8 cellular contexts compared by ENCODE assay signal in the genomic region with DNA sequence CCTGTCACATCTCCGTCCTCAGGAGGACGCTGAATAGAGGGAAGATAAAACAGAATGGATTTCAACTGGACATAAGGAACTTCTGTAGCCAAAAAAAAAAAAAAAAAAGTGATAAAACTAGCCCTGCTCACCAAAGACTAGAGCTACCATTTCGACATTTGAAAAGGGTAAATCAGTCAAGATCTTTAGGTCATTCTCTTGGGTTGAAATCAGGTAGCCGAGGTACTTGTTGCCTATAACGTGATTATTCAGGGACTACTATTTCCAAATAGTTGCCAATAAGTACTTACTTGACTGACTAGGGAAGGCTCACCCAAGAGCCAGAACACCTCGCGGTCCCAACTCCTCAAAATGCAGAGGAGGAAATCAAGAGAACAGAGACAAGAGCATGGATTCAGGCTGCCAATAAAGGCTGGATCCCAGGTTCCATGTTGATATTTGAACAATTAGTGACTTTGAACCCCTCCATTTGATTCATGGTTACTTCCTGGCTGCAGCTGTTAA. TPM values are rescaled to one million over a fixed set of nuclear protein-coding genes. Genes with fewer than 3 reads are reported as not detected.
DNase-seq lines count a peak whose midpoint lies in the region; ATAC-seq and TF ChIP-seq lines count a peak whose summit lies in the region.

No MANE protein-coding gene starts in this region.

- no peak for TF ChIP-seq POLR2A in tibial nerve (IDR thresholded peaks at IDR 0.05)

- no peaks in the 10 kb centered on the region for H3K27me3 Mint-ChIP-seq in activated T-cell treated with anti-CD3 and anti-CD28 coated beads, Interleukin-2, amount 50 U/mL, for 24 hours
- no peaks in the 10 kb centered on the region for H3K27me3 Mint-ChIP-seq in activated naive CD8-positive, alpha-beta T cell treated with anti-CD3 and anti-CD28 coated beads, Interleukin-2, amount 10 ng/mL, durations not matched to agents 7 days and 5 days

- H3K4me3 ChIP-seq in left lung (peak overlapping the region; percentile 65 to 74), tibial nerve (peak overlapping the region; percentile 70 to 95 (median 78))

- H3K27ac ChIP-seq in left lung (peak overlapping the region; percentile 98), tibial nerve (peak overlapping the region; percentile 97 to 100 (median 98))

- no peak for DNase-seq in activated T-cell treated with anti-CD3 and anti-CD28 coated beads, Interleukin-2, amount 50 U/mL, for 24 hours
- no peak for DNase-seq in activated T-cell treated with anti-CD3 and anti-CD28 coated beads, Interleukin-2, amount 50 U/mL, for 48 hours
- no peak for DNase-seq in activated naive CD8-positive, alpha-beta T cell treated with anti-CD3 and anti-CD28 coated beads, Interleukin-2, amount 10 ng/mL, durations not matched to agents 7 days and 5 days
- DNase-seq in left lung: no peak
- DNase-seq in tibial nerve (ENCODE audit: low spot score in 2 of 2): no peak
- DNase-seq in stimulated activated CD4-positive, alpha-beta T cell treated with anti-CD3 and anti-CD28 coated beads, Interleukin-12 subunit alpha, Interleukin-12 subunit beta, amount 100 ng/mL, for 4 hours: no peak
- no peak for DNase-seq in HEK293T (ENCODE audit: extremely low spot score)

- H3K36me3 ChIP-seq in left lung: no peaks in the 10 kb centered on the region
- H3K36me3 ChIP-seq in tibial nerve: no peaks in the 10 kb centered on the region

- intact Hi-C loops in left lung (cut with DNase I): no loop called here

- H3K9me3 ChIP-seq in left lung: no peaks in the 10 kb centered on the region
- H3K9me3 ChIP-seq in tibial nerve: no peaks in the 10 kb centered on the region

- no peak for ATAC-seq in activated naive CD8-positive, alpha-beta T cell treated with anti-CD3 and anti-CD28 coated beads, Interleukin-2, amount 10 ng/mL, durations not matched to agents 7 days and 5 days (ENCODE audit: low read depth)
- ATAC-seq in left lung (no peak), GM21381 (IDR thresholded peaks at IDR 0.05; ENCODE audit: unreplicated experiment) (no peak)

- TF ChIP-seq EP300 in tibial nerve (IDR thresholded peaks at IDR 0.05): no peak

- 66 to 69% methylated on average over 7 of the region's 7 CpGs for WGBS in tibial nerve, 2 donors

- peak overlapping the region; percentile 95 for H3K4me3 Mint-ChIP-seq in activated T-cell treated with anti-CD3 and anti-CD28 coated beads, Interleukin-2, amount 50 U/mL, for 24 hours
- peak overlapping the region; percentile 98 for H3K4me3 Mint-ChIP-seq in activated naive CD8-positive, alpha-beta T cell treated with anti-CD3 and anti-CD28 coated beads, Interleukin-2, amount 10 ng/mL, durations not matched to agents 7 days and 5 days

- peak overlapping the region; percentile 95 for H3K27ac Mint-ChIP-seq in activated T-cell treated with anti-CD3 and anti-CD28 coated beads, Interleukin-2, amount 50 U/mL, for 24 hours
- peak overlapping the region; percentile 92 for H3K27ac Mint-ChIP-seq in activated naive CD8-positive, alpha-beta T cell treated with anti-CD3 and anti-CD28 coated beads, Interleukin-2, amount 10 ng/mL, durations not matched to agents 7 days and 5 days

- H3K9me3 Mint-ChIP-seq in activated T-cell treated with anti-CD3 and anti-CD28 coated beads, Interleukin-2, amount 50 U/mL, for 24 hours: no peaks in the 10 kb centered on the region
- H3K9me3 Mint-ChIP-seq in activated naive CD8-positive, alpha-beta T cell treated with anti-CD3 and anti-CD28 coated beads, Interleukin-2, amount 10 ng/mL, durations not matched to agents 7 days and 5 days: peaks cover 4% of the 10 kb centered on the region

- POLR2A ChIA-PET in activated naive CD8-positive, alpha-beta T cell treated with anti-CD3 and anti-CD28 coated beads, Interleukin-2, amount 10 ng/mL, durations not matched to agents 7 days and 5 days (lab: Charles Lee): interaction anchor here (1.4 to 4.2 kb wide), 2 partner anchors 56 to 114 kb away, joined by 3 to 31 read pairs; no protein-coding TSS in a partner anchor
- POLR2A ChIA-PET in HEK293T (lab: Yijun Ruan, JAX): interaction anchor here (0.8 to 1.4 kb wide), 4 partner anchors 9 to 58 kb away, joined by 3 to 6 read pairs (median 4); no protein-coding TSS in a partner anchor

- H3K4me1 ChIP-seq in left lung: peaks cover 15 to 64% of the 10 kb centered on the region in 2 donors
- H3K4me1 ChIP-seq in tibial nerve: peaks cover 0 to 51% (median 14%) of the 10 kb centered on the region in 4 donors

- CTCF ChIA-PET in HEK293T (lab: Yijun Ruan, JAX): interaction anchor here (0.7 to 1.8 kb wide), 2 partner anchors 11 to 113 kb away, joined by 3 to 4 read pairs; no protein-coding TSS in a partner anchor

- H3K27me3 ChIP-seq in left lung (no peaks in the 10 kb centered on the region), tibial nerve (no peaks in the 10 kb centered on the region)

- peaks cover 58% of the 10 kb centered on the region for H3K4me1 Mint-ChIP-seq in activated T-cell treated with anti-CD3 and anti-CD28 coated beads, Interleukin-2, amount 50 U/mL, for 24 hours (ENCODE audit: low read depth)
- H3K4me1 Mint-ChIP-seq in activated naive CD8-positive, alpha-beta T cell treated with anti-CD3 and anti-CD28 coated beads, Interleukin-2, amount 10 ng/mL, durations not matched to agents 7 days and 5 days: peaks cover 42% of the 10 kb centered on the region

- TF ChIP-seq CTCF in left lung (IDR thresholded peaks at IDR 0.05) (no peak), tibial nerve (IDR thresholded peaks at IDR 0.05) (no peak)

- peaks cover 49% of the 10 kb centered on the region for H3K36me3 Mint-ChIP-seq in activated T-cell treated with anti-CD3 and anti-CD28 coated beads, Interleukin-2, amount 50 U/mL, for 24 hours (ENCODE audit: low read depth)
- peaks cover 20% of the 10 kb centered on the region for H3K36me3 Mint-ChIP-seq in activated naive CD8-positive, alpha-beta T cell treated with anti-CD3 and anti-CD28 coated beads, Interleukin-2, amount 10 ng/mL, durations not matched to agents 7 days and 5 days

TF ChIP-seq in HEK293T, 16 proteins besides CTCF, POLR2A, EP300 and RAD21:
- TF ChIP-seq ELF4 (IDR thresholded peaks at IDR 0.05) (no peak), ARNT (IDR thresholded peaks at IDR 0.05) (no peak)

RNA-seq across cellular contexts. Expression of a gene that starts 2.0 kb away (rescaled TPM):
- 10 to 100 TPM; 73.0 to 78.9 TPM for total RNA-seq in activated naive CD8-positive, alpha-beta T cell treated with anti-CD3 and anti-CD28 coated beads, Interleukin-2, amount 10 ng/mL, durations not matched to agents 7 days and 5 days
- total RNA-seq in left lung: 100 to 1,000 TPM; 103 to 109 TPM
- 100 to 1,000 TPM in 3 of 4 donors, 10 to 100 TPM in 1; 95.4 to 128 (median 103) TPM for total RNA-seq in tibial nerve
